In the genomic region with DNA sequence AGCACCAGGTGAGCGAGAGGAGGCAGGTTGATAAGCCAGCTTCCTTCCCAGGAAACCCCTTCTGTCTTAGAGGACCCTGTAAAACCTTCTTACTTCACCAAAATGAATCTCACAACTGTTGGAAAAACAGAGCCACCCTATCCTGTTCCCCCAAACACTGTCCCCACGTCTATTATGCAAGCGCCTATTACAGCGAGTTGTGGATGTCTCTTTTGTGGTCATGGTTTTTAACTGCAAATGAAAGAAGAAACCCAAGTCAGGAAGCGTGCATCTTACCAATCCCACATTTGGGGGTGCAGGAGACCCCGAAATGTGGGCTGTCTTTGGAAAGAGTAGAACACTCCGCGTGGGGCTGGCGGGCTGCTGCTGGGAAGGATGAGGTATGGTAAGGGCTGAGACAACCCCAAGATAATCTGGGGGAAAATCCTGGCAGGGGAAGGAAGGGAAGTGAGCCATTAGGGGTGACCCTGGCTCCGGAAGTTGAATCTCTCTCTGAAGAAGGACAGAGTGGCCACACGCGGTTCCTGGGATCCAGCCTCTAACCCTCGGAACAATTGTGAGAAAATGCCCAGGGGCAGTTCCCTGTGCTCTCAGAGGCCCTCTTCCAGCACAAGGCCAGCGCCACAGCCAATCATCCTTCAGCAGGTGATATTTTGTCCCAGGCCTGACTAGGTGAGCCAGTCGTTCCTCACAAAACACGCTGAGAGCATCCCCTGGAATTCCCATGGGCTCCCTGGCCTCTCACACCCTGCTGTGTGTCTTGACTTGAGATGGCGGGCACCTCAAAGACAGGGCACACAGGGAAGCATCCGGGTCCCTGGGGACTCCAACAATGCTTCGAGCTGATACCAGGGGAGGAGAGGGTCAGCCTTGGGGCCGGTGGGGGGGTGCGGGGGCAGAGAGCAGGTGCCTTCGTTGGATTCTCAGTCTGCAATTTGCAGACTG, we compare ENCODE assay signal across 9 cellular contexts.
DNase-seq lines count a peak whose midpoint lies in the region; ATAC-seq and TF ChIP-seq lines count a peak whose summit lies in the region.
"Had no signal": no experiment of that assay in that cellular context is flagged by ENCODE, and none has a peak within 500 bp of the region (broad histone marks: within the 10 kb centered on the region; RNA-seq: fewer than 3 reads in every experiment).

No MANE protein-coding gene starts in this region.

- POLR2A ChIA-PET in activated CD4-positive, alpha-beta T cell treated with anti-CD3 and anti-CD28 coated beads for 36 hours (lab: Charles Lee), result no interaction called here

- H3K36me3 ChIP-seq in gastroesophageal sphincter, result no peaks in the 10 kb centered on the region

- CTCF ChIA-PET in activated CD4-positive, alpha-beta T cell treated with anti-CD3 and anti-CD28 coated beads for 36 hours (lab: Charles Lee), result interaction anchor here (1.1 kb wide), 1 partner anchor 53 kb away, joined by 4 read pairs; no protein-coding TSS in a partner anchor

- 70 to 79% methylated on average over 19 to 21 of the region's 22 CpGs for WGBS in gastroesophageal sphincter (ENCODE audit: low coverage in 1 of 2), 2 donors

- H3K36me3 Mint-ChIP-seq in activated CD4-positive, alpha-beta T cell treated with anti-CD3 and anti-CD28 coated beads for 36 hours (ENCODE audit: low read depth), result no peaks in the 10 kb centered on the region
- H3K36me3 Mint-ChIP-seq: activated naive CD4-positive, alpha-beta T cell treated with anti-CD3 and anti-CD28 coated beads, Interleukin-2, amount 50 U/mL, for 24 hours had no signal

- no peak overlapping the region for H3K27ac ChIP-seq in gastroesophageal sphincter

- peak in 1 of 2 donors; percentile 16 for TF ChIP-seq POLR2A in gastroesophageal sphincter (IDR thresholded peaks at IDR 0.05)

- TF ChIP-seq CTCF in GM13977 (IDR thresholded peaks at IDR 0.05; ENCODE audit: extremely low read depth, insufficient read depth, missing control alignments) (no peak), gastroesophageal sphincter (IDR thresholded peaks at IDR 0.05) (no peak)

- H3K4me3 Mint-ChIP-seq in activated CD4-positive, alpha-beta T cell treated with anti-CD3 and anti-CD28 coated beads for 36 hours, result no peak overlapping the region
- H3K4me3 Mint-ChIP-seq: activated naive CD4-positive, alpha-beta T cell treated with anti-CD3 and anti-CD28 coated beads, Interleukin-2, amount 50 U/mL, for 24 hours had no signal

- H3K27me3 Mint-ChIP-seq in activated CD4-positive, alpha-beta T cell treated with anti-CD3 and anti-CD28 coated beads for 36 hours, result no peaks in the 10 kb centered on the region
- H3K27me3 Mint-ChIP-seq: activated naive CD4-positive, alpha-beta T cell treated with anti-CD3 and anti-CD28 coated beads, Interleukin-2, amount 50 U/mL, for 24 hours had no signal

- no peaks in the 10 kb centered on the region for H3K4me1 ChIP-seq in gastroesophageal sphincter

- peaks cover 5% of the 10 kb centered on the region for H3K9me3 Mint-ChIP-seq in activated CD4-positive, alpha-beta T cell treated with anti-CD3 and anti-CD28 coated beads for 36 hours (ENCODE audit: low read depth)
- H3K9me3 Mint-ChIP-seq: activated naive CD4-positive, alpha-beta T cell treated with anti-CD3 and anti-CD28 coated beads, Interleukin-2, amount 50 U/mL, for 24 hours had no signal

- H3K4me1 Mint-ChIP-seq in activated CD4-positive, alpha-beta T cell treated with anti-CD3 and anti-CD28 coated beads for 36 hours, result peaks cover 5% of the 10 kb centered on the region
- H3K4me1 Mint-ChIP-seq: activated naive CD4-positive, alpha-beta T cell treated with anti-CD3 and anti-CD28 coated beads, Interleukin-2, amount 50 U/mL, for 24 hours had no signal

- H3K27me3 ChIP-seq in gastroesophageal sphincter, result peaks cover 66% of the 10 kb centered on the region

- H3K9me3 ChIP-seq in gastroesophageal sphincter, result no peaks in the 10 kb centered on the region

- TF ChIP-seq EP300 in gastroesophageal sphincter (IDR thresholded peaks at IDR 0.05), result no peak

- peak; percentile 5 for ATAC-seq in gastroesophageal sphincter
- ATAC-seq in activated CD4-positive, alpha-beta T cell treated with anti-CD3 and anti-CD28 coated beads for 36 hours, result no peak

- intact Hi-C loops in posterior vena cava (cut with DNase I), result no loop called here
- intact Hi-C loops in activated CD4-positive, alpha-beta T cell treated with anti-CD3 and anti-CD28 coated beads for 36 hours (cut with DNase I, micrococcal nuclease), result no loop called here

- no peak overlapping the region for H3K4me3 ChIP-seq in gastroesophageal sphincter

- DNase-seq in GM13977 (ENCODE audit: low spot score), result peak; percentile 31
- peak; percentile 100 for DNase-seq in NOMO-1 treated with DMSO at 0.1 percent for 48 hours (lab: John Stamatoyannopoulos, UW; ENCODE audit: unreplicated experiment)
- DNase-seq in posterior vena cava (ENCODE audit: low spot score), result peak; percentile 87
- DNase-seq in NCI-H526 treated with DMSO at 0.1 percent for 48 hours (lab: John Stamatoyannopoulos, UW), result no peak
- no peak for DNase-seq in activated CD4-positive, alpha-beta T cell treated with anti-CD3 and anti-CD28 coated beads for 36 hours
- no peak for DNase-seq in 8988T
- DNase-seq: NCI-H2227 treated with DMSO at 0.1 percent for 48 hours had no signal

- in situ Hi-C loops in GM13977 (cut with MboI; ENCODE audit: low pct_unique_long_range_greater_than_20kb, low sequenced_read_pairs, unreplicated experiment), result no loop called here

- H3K27ac Mint-ChIP-seq in activated CD4-positive, alpha-beta T cell treated with anti-CD3 and anti-CD28 coated beads for 36 hours, result no peak overlapping the region
- H3K27ac Mint-ChIP-seq: activated naive CD4-positive, alpha-beta T cell treated with anti-CD3 and anti-CD28 coated beads, Interleukin-2, amount 50 U/mL, for 24 hours had no signal

Comparison
In these comparisons a context has a peak if more than half of its experiments do, and no peak if none do; other contexts are left out.
1. DNase-seq: peak in GM13977 (single experiment), NOMO-1 treated with DMSO at 0.1 percent for 48 hours (single experiment) and posterior vena cava (single experiment); none in NCI-H526 treated with DMSO at 0.1 percent for 48 hours (single experiment), activated CD4-positive, alpha-beta T cell treated with anti-CD3 and anti-CD28 coated beads for 36 hours (single experiment) and 8988T (single experiment).